Comparison of ENCODE assay signal across 8 cellular contexts in genomic region chr11:61028135-61028729, GRCh38. TPM values are rescaled to one million over a fixed set of nuclear protein-coding genes. Genes with fewer than 3 reads are reported as not detected.
DNase-seq lines count a peak whose midpoint lies in the region; ATAC-seq and TF ChIP-seq lines count a peak whose summit lies in the region.

No MANE protein-coding gene starts in this region.

- peak; percentile 64 for ATAC-seq in GM18505 (IDR thresholded peaks at IDR 0.05; ENCODE audit: unreplicated experiment)
- peak; percentile 81 for ATAC-seq in HG02884 (IDR thresholded peaks at IDR 0.05; ENCODE audit: unreplicated experiment)

- DNase-seq in SHP77 (lab: John Stamatoyannopoulos, UW) (peak; percentile 40 to 61), thyroid gland (peak; percentile 50 to 54), AML-193 (lab: John Stamatoyannopoulos, UW) (no peak), GM03348 (ENCODE audit: low spot score) (no peak), NCI-H446 treated with DMSO at 0.1 percent for 48 hours (lab: John Stamatoyannopoulos, UW) (no peak)

- no peak overlapping the region for H3K4me3 Mint-ChIP-seq in brain

- no peaks in the 10 kb centered on the region for H3K36me3 ChIP-seq in thyroid gland

- WGBS in thyroid gland, 2 donors: 62 to 65% methylated on average over 7 of the region's 7 CpGs

- intact Hi-C loops in thyroid gland (cut with DNase I): no loop called here

- peak overlapping the region in 4 of 5 experiments; percentile 24 to 68 (median 46) for H3K27ac Mint-ChIP-seq in brain

- H3K27ac ChIP-seq in thyroid gland: no peak overlapping the region

- H3K27me3 Mint-ChIP-seq in brain: peaks cover 3% of the 10 kb centered on the region

- no peaks in the 10 kb centered on the region for H3K9me3 ChIP-seq in thyroid gland

- H3K4me1 Mint-ChIP-seq in brain: peaks cover 43% of the 10 kb centered on the region

- no peak for TF ChIP-seq CTCF in brain (conservative IDR thresholded peaks at IDR 0.05)
- TF ChIP-seq CTCF in thyroid gland (IDR thresholded peaks at IDR 0.05): no peak

- no peak overlapping the region for H3K4me3 ChIP-seq in thyroid gland (replicated peaks in 1 of 3)

- peaks cover 0 to 3% of the 10 kb centered on the region in 2 donors for H3K4me1 ChIP-seq in thyroid gland

- TF ChIP-seq POLR2A in GM18505 (IDR thresholded peaks at IDR 0.05; ENCODE audit: borderline replicate concordance, extremely low read depth, insufficient read depth, insufficient read length) (no peak), thyroid gland (IDR thresholded peaks at IDR 0.05) (no peak)

- H3K27me3 ChIP-seq in thyroid gland: no peaks in the 10 kb centered on the region

- no peaks in the 10 kb centered on the region for H3K36me3 Mint-ChIP-seq in brain

- no peaks in the 10 kb centered on the region for H3K9me3 Mint-ChIP-seq in brain

RNA-seq across cellular contexts. Expression of gene CD6, which starts 56.8 kb away (rescaled TPM):
- 0.63 TPM for polyA plus RNA-seq in brain (ENCODE audit: insufficient read depth, low read depth, low replicate concordance)
- total RNA-seq in thyroid gland: 1 to 10 TPM in 1 of 4 donors, under 1 TPM in 3; 0.40 to 2.7 (median 0.69) TPM

Comparison
In these comparisons a context has a peak if more than half of its experiments do, and no peak if none do; other contexts are left out.
1. DNase-seq: peak in SHP77 (2 of 2) and thyroid gland (2 of 2); none in AML-193 (0 of 2), GM03348 (single experiment) and NCI-H446 treated with DMSO at 0.1 percent for 48 hours (single experiment).